In genomic region chr5:167861931-167862426, GRCh38 we compare ENCODE assay signal across 4 cellular contexts.
"Had no signal": no experiment of that assay in that cellular context is flagged by ENCODE, and none has a peak within 500 bp of the region (broad histone marks: within the 10 kb centered on the region; RNA-seq: fewer than 3 reads in every experiment).

No MANE protein-coding gene starts in this region.

- FAIRE-seq: HTR-8/SVneo had no signal

- DNase-seq: KG1 had no signal

- H3K27ac ChIP-seq: HL-60, KMS-11 had no signal

- H3K9ac ChIP-seq: KMS-11 had no signal

- H3K4me2 ChIP-seq: KMS-11 had no signal
